9 cellular contexts compared by ENCODE assay signal in the genomic region with DNA sequence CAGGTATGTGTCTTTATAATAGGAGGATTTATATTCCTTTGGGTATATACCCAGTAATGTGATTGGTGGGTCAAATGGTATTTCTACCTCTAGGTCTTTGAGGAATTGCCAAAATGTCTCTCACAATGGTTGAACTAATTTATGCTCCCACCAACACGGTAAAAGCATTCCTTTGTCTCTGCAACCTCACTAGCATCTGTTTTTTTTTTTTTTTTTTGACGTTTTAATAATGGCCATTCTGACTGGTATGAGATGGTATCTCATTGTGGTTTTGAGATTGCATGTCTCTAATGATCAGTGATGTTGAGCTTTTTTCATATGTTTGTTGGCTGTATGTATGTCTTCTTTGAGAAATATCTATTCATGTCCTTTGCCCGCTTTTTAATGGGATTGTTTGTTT.
"Had no signal": no experiment of that assay in that cellular context is flagged by ENCODE, and none has a peak within 500 bp of the region (broad histone marks: within the 10 kb centered on the region; RNA-seq: fewer than 3 reads in every experiment).

No MANE protein-coding gene starts in this region.

- H3K9ac ChIP-seq: GM23248 had no signal

- H3K4me2 ChIP-seq: GM23338 had no signal

- H3K36me3 ChIP-seq: HAP-1 had no signal

- H3K9me3 ChIP-seq: HAP-1 had no signal

- H3K27ac ChIP-seq: GM23248 had no signal

- DNase-seq: GM23248, GOT3, H7, H9, HCEC 1CT, HFFc6 had no signal

- ATAC-seq: GM23338, HCT116 had no signal

- H3K4me3 ChIP-seq: GM23248, GM23338, HAP-1 had no signal

- H3K4me1 ChIP-seq: HAP-1 had no signal

- H2AFZ ChIP-seq: GM23248, GM23338 had no signal
